In the genomic region with DNA sequence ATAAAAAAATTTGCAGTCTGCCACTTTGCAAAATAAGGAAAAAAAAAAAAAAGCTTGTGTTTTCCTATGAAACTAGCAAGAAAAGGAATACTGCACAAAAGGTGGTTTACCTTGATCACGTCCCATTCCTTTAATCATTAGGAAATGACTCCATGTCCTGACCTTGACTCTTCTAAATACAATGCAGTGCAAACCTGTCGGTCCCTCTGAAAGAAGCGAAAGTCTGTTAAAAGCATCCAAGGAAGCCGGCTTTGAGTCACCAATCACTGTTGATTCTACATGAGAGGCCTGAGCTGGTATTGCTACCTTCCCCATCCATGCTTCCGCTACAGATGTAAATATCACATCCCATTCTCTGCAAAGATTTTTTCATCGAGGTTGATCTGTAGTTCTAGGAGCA, we compare ENCODE assay signal across 27 cellular contexts.
"Had no signal": no experiment of that assay in that cellular context is flagged by ENCODE, and none has a peak within 500 bp of the region (broad histone marks: within the 10 kb centered on the region; RNA-seq: fewer than 3 reads in every experiment).

No MANE protein-coding gene starts in this region.

- H3K27ac Mint-ChIP-seq: stimulated activated effector memory CD8-positive, alpha-beta T cell treated with anti-CD3 and anti-CD28 coated beads, Interleukin-12 subunit alpha, Interleukin-12 subunit beta, amount 100 ng/mL, for 72 hours; stimulated activated memory B cell treated with anti-CD40 and anti-IgM and Interleukin-4, amounts not matched to agents 10 μg/mL and 1 μg/mL and 100 μg/mL, for 72 hours; stimulated activated naive B cell treated with anti-CD40 and anti-IgM and Interleukin-4, amounts not matched to agents 10 μg/mL and 1 μg/mL and 100 μg/mL, for 72 hours; stimulated activated naive CD8-positive, alpha-beta T cell treated with anti-CD3 and anti-CD28 coated beads, Interleukin-15, Interleukin-2, amounts not matched to agents 100 ng/mL and 50 ng/mL, for 24 hours; type B pancreatic cell had no signal

- ATAC-seq: stimulated activated effector memory CD8-positive, alpha-beta T cell treated with anti-CD3 and anti-CD28 coated beads, Interleukin-12 subunit alpha, Interleukin-12 subunit beta, amount 100 ng/mL, for 72 hours; stimulated activated memory B cell treated with anti-CD40 and anti-IgM and Interleukin-4, amounts not matched to agents 10 μg/mL and 1 μg/mL and 100 μg/mL, for 72 hours; stimulated activated naive B cell treated with anti-CD40 and anti-IgM and Interleukin-4, amounts not matched to agents 10 μg/mL and 1 μg/mL and 100 μg/mL, for 72 hours; stimulated activated naive CD8-positive, alpha-beta T cell treated with anti-CD3 and anti-CD28 coated beads, Interleukin-15, Interleukin-2, amounts not matched to agents 100 U/mL and 50 U/mL, for 24 hours had no signal

- H3K4me1 Mint-ChIP-seq: stimulated activated effector memory CD8-positive, alpha-beta T cell treated with anti-CD3 and anti-CD28 coated beads, Interleukin-12 subunit alpha, Interleukin-12 subunit beta, amount 100 ng/mL, for 72 hours had no signal

- H3K27me3 Mint-ChIP-seq: stimulated activated naive CD8-positive, alpha-beta T cell treated with anti-CD3 and anti-CD28 coated beads, Interleukin-15, amount 100 ng/mL, for 72 hours; type B pancreatic cell had no signal

- H3K27ac ChIP-seq: stomach, suprapubic skin, testis, thoracic aorta, thyroid gland, tibial artery, tibial nerve, transverse colon, upper lobe of left lung, uterus, vagina had no signal

- H3K4me3 Mint-ChIP-seq: stimulated activated effector memory CD8-positive, alpha-beta T cell treated with anti-CD3 and anti-CD28 coated beads, Interleukin-12 subunit alpha, Interleukin-12 subunit beta, amount 100 ng/mL, for 72 hours; stimulated activated memory B cell treated with anti-CD40 and anti-IgM and Interleukin-4, amounts not matched to agents 10 μg/mL and 1 μg/mL and 100 μg/mL, for 72 hours; stimulated activated naive B cell treated with anti-CD40 and anti-IgM and Interleukin-4, amounts not matched to agents 10 μg/mL and 1 μg/mL and 100 μg/mL, for 72 hours; stimulated activated naive CD8-positive, alpha-beta T cell treated with anti-CD3 and anti-CD28 coated beads, Interleukin-15, amount 100 ng/mL, for 72 hours; stimulated activated naive CD8-positive, alpha-beta T cell treated with anti-CD3 and anti-CD28 coated beads, Interleukin-15, Interleukin-2, amounts not matched to agents 100 ng/mL and 50 ng/mL, for 24 hours; type B pancreatic cell had no signal

- H3K9me3 ChIP-seq: stomach, suprapubic skin, testis, thoracic aorta, thyroid gland, tibial artery, tibial nerve, transverse colon, upper lobe of left lung, uterus, vagina had no signal

- H3K4me3 ChIP-seq: stomach, suprapubic skin, testis, thoracic aorta, thyroid gland, tibial artery, tibial nerve, transverse colon, upper lobe of left lung, uterus, vagina had no signal

- H3K27me3 ChIP-seq: testis, thyroid gland, tibial artery, tibial nerve, transverse colon, upper lobe of left lung, uterus, vagina had no signal

- H3K36me3 Mint-ChIP-seq: stimulated activated effector memory CD8-positive, alpha-beta T cell treated with anti-CD3 and anti-CD28 coated beads, Interleukin-12 subunit alpha, Interleukin-12 subunit beta, amount 100 ng/mL, for 72 hours; stimulated activated memory B cell treated with anti-CD40 and anti-IgM and Interleukin-4, amounts not matched to agents 10 μg/mL and 1 μg/mL and 100 μg/mL, for 72 hours had no signal

- DNase-seq: stimulated activated CD4-positive, alpha-beta T cell treated with anti-CD3 and anti-CD28 coated beads, Interleukin-2, amount 100 ng/mL, for 48 hours; stimulated activated CD4-positive, alpha-beta T cell treated with anti-CD3 and anti-CD28 coated beads, Interleukin-4, amount 100 ng/mL, for 1 hour; stimulated activated CD4-positive, alpha-beta T cell treated with anti-CD3 and anti-CD28 coated beads, Interleukin-4, amount 100 ng/mL, for 24 hours; stimulated activated CD4-positive, alpha-beta T cell treated with anti-CD3 and anti-CD28 coated beads, Interleukin-4, amount 100 ng/mL, for 4 hours; stimulated activated CD8-positive, alpha-beta memory T cell treated with anti-CD3 and anti-CD28 coated beads, Interleukin-4, amount 100 ng/mL, for 48 hours; stimulated activated naive B cell treated with anti-CD40 and anti-IgM and Interleukin-4, amounts not matched to agents 10 μg/mL and 1 μg/mL and 100 μg/mL, for 72 hours; stimulated activated naive CD4-positive, alpha-beta T cell; stimulated activated naive CD4-positive, alpha-beta T cell treated with Interleukin-2 at 50 U/mL for 16 hours; stimulated activated naive CD8-positive, alpha-beta T cell treated with anti-CD3 and anti-CD28 coated beads, Interleukin-15, amount 100 ng/mL, for 72 hours; stimulated activated naive CD8-positive, alpha-beta T cell treated with anti-CD3 and anti-CD28 coated beads, Interleukin-15, Interleukin-2, amounts not matched to agents 100 U/mL and 50 U/mL, for 24 hours; stomach; substantia nigra; testis; thyroid gland; tibial artery; transverse colon; trophoblast cell; upper lobe of left lung; uterus had no signal

- H3K4me1 ChIP-seq: testis, transverse colon, upper lobe of left lung, uterus had no signal

- H3K36me3 ChIP-seq: suprapubic skin, thyroid gland, transverse colon, upper lobe of left lung, uterus had no signal

- H3K9me3 Mint-ChIP-seq: stimulated activated effector memory CD8-positive, alpha-beta T cell treated with anti-CD3 and anti-CD28 coated beads, Interleukin-12 subunit alpha, Interleukin-12 subunit beta, amount 100 ng/mL, for 72 hours; stimulated activated naive CD8-positive, alpha-beta T cell treated with anti-CD3 and anti-CD28 coated beads, Interleukin-15, amount 100 ng/mL, for 72 hours; stimulated activated naive CD8-positive, alpha-beta T cell treated with anti-CD3 and anti-CD28 coated beads, Interleukin-15, Interleukin-2, amounts not matched to agents 100 ng/mL and 50 ng/mL, for 24 hours; type B pancreatic cell had no signal
